24 cellular contexts compared by ENCODE assay signal in genomic region chr10:70360215-70360614, GRCh38. TPM values are rescaled to one million over a fixed set of nuclear protein-coding genes. Genes with fewer than 3 reads are reported as not detected.
A peak's percentile ranks its signal among the peaks of the same experiment; 100 is the strongest.
DNase-seq lines count a peak whose midpoint lies in the region; ATAC-seq, FAIRE-seq and TF ChIP-seq lines count a peak whose summit lies in the region.
"Had no signal": no experiment of that assay in that cellular context is flagged by ENCODE, and none has a peak within 500 bp of the region (broad histone marks: within the 10 kb centered on the region; RNA-seq: fewer than 3 reads in every experiment).

No MANE protein-coding gene starts in this region.

- no peak for TF ChIP-seq RAD21 in K562 (CRISPR knock-in tag; conservative IDR thresholded peaks at IDR 0.05 in 1 of 2, IDR thresholded peaks at IDR 0.05 in 1 of 2)

- H2AFZ ChIP-seq in K562 (ENCODE audit: low read depth, low read length) = no peak overlapping the region

- peaks cover 16% of the 10 kb centered on the region; the same call in 1 of the 2 replicates for H4K20me1 ChIP-seq in K562 (replicated peaks; ENCODE audit: control insufficient read depth, insufficient read depth, low read length)
- H4K20me1 ChIP-seq: BLaER1 treated with 17β-estradiol and CSF1 and Interleukin-3, amounts not matched to agents 10 nM and 100 nM had no signal

- in situ Hi-C loops in K562 (cut with MboI) = loop anchor here (5.0 kb wide), 1 partner anchor 143 kb away; no protein-coding TSS in a partner anchor

- no peak for TF ChIP-seq POLR2A in K562 (conservative IDR thresholded peaks at IDR 0.05)

- H3K27ac ChIP-seq in K562 (ENCODE audit: extremely low read depth, low read depth, low read length) = no peak overlapping the region
- H3K27ac ChIP-seq: 22Rv1; A549; BLaER1 treated with 17β-estradiol and CSF1 and Interleukin-3, amounts not matched to agents 10 nM and 100 nM had no signal

- intact Hi-C loops in Caco-2 (cut with micrococcal nuclease; ENCODE audit: unreplicated experiment) = no loop called here
- intact Hi-C loops in K562 (cut with micrococcal nuclease) = no loop called here

- H3K4me3 ChIP-seq in Caco-2 (ENCODE audit: low read depth, low read length) (no peak overlapping the region), K562 (no peak overlapping the region)
- H3K4me3 ChIP-seq: A549; BLaER1 treated with 17β-estradiol and CSF1 and Interleukin-3, amounts not matched to agents 10 nM and 100 nM; HAP-1 had no signal

- no peak overlapping the region for H3K4me2 ChIP-seq in K562 (ENCODE audit: insufficient read depth, low read length)
- H3K4me2 ChIP-seq: A549; BLaER1 treated with 17β-estradiol and CSF1 and Interleukin-3, amounts not matched to agents 10 nM and 100 nM had no signal

- no peaks in the 10 kb centered on the region for H3K36me3 Mint-ChIP-seq in activated naive CD8-positive, alpha-beta T cell treated with anti-CD3 and anti-CD28 coated beads, Interleukin-2, amount 10 ng/mL, durations not matched to agents 7 days and 5 days
- H3K36me3 Mint-ChIP-seq in activated naive CD8-positive, alpha-beta T cell treated with anti-CD3 and anti-CD28 coated beads for 36 hours = no peaks in the 10 kb centered on the region
- peaks cover 5% of the 10 kb centered on the region for H3K36me3 Mint-ChIP-seq in Caco-2 (ENCODE audit: insufficient read depth, unreplicated experiment)
- H3K36me3 Mint-ChIP-seq in stimulated activated memory B cell treated with anti-CD40 and anti-IgM and Interleukin-4, amounts not matched to agents 10 μg/mL and 1 μg/mL and 100 μg/mL, for 72 hours = no peaks in the 10 kb centered on the region
- no peaks in the 10 kb centered on the region for H3K36me3 Mint-ChIP-seq in activated T-helper 17 cell treated with anti-CD3 and anti-CD28 coated beads, Interleukin-2, amount 50 U/mL, for 72 hours (ENCODE audit: low read depth)

- H3K4me1 ChIP-seq in Caco-2 (peaks cover 27% of the 10 kb centered on the region), K562 (replicated peaks in 1 of 2; ENCODE audit: control insufficient read depth in 2 of 2, insufficient read depth in 2 of 2, low read length in 2 of 2) (peaks cover 5 to 10% of the 10 kb centered on the region in 2 experiments; a peak in 4 of 5 replicates)
- H3K4me1 ChIP-seq: HAP-1 had no signal

- no peak for ATAC-seq in activated naive CD8-positive, alpha-beta T cell treated with anti-CD3 and anti-CD28 coated beads, Interleukin-2, amount 10 ng/mL, durations not matched to agents 7 days and 5 days (ENCODE audit: low read depth)
- no peak for ATAC-seq in K562
- no peak for ATAC-seq in stimulated activated memory B cell treated with anti-CD40 and anti-IgM and Interleukin-4, amounts not matched to agents 10 μg/mL and 1 μg/mL and 100 μg/mL, for 72 hours
- no peak for ATAC-seq in activated T-helper 17 cell treated with anti-CD3 and anti-CD28 coated beads, Interleukin-2, amount 50 U/mL, for 72 hours (replicated peaks)
- ATAC-seq: A549 had no signal

- H3K27me3 ChIP-seq in Caco-2 (replicated peaks; ENCODE audit: control insufficient read depth, insufficient read depth, low read length) (no peaks in the 10 kb centered on the region), K562 (ENCODE audit: control insufficient read depth in 2 of 2, insufficient read depth in 2 of 2, low read length in 2 of 2) (peaks cover 0 to 14% of the 10 kb centered on the region in 2 experiments; a peak in 2 of 5 replicates)
- H3K27me3 ChIP-seq: BE2C had no signal

- no peak overlapping the region for H3K4me3 Mint-ChIP-seq in activated naive CD8-positive, alpha-beta T cell treated with anti-CD3 and anti-CD28 coated beads, Interleukin-2, amount 10 ng/mL, durations not matched to agents 7 days and 5 days
- H3K4me3 Mint-ChIP-seq in activated naive CD8-positive, alpha-beta T cell treated with anti-CD3 and anti-CD28 coated beads for 36 hours = no peak overlapping the region
- no peak overlapping the region for H3K4me3 Mint-ChIP-seq in Caco-2 (ENCODE audit: unreplicated experiment)
- no peak overlapping the region for H3K4me3 Mint-ChIP-seq in stimulated activated memory B cell treated with anti-CD40 and anti-IgM and Interleukin-4, amounts not matched to agents 10 μg/mL and 1 μg/mL and 100 μg/mL, for 72 hours
- H3K4me3 Mint-ChIP-seq in activated T-helper 17 cell treated with anti-CD3 and anti-CD28 coated beads, Interleukin-2, amount 50 U/mL, for 72 hours = no peak overlapping the region
- H3K4me3 Mint-ChIP-seq: CD14-positive monocyte; CD4-positive, alpha-beta T cell; CD8-positive, alpha-beta memory T cell had no signal

- no peak for FAIRE-seq in K562 (lab: Jason Lieb, UNC)
- FAIRE-seq: A549, GM12892, H54 had no signal

- H3K9me3 Mint-ChIP-seq in activated naive CD8-positive, alpha-beta T cell treated with anti-CD3 and anti-CD28 coated beads, Interleukin-2, amount 10 ng/mL, durations not matched to agents 7 days and 5 days = no peaks in the 10 kb centered on the region
- H3K9me3 Mint-ChIP-seq in activated naive CD8-positive, alpha-beta T cell treated with anti-CD3 and anti-CD28 coated beads for 36 hours = no peaks in the 10 kb centered on the region
- H3K9me3 Mint-ChIP-seq in Caco-2 (ENCODE audit: unreplicated experiment) = no peaks in the 10 kb centered on the region
- no peaks in the 10 kb centered on the region for H3K9me3 Mint-ChIP-seq in stimulated activated memory B cell treated with anti-CD40 and anti-IgM and Interleukin-4, amounts not matched to agents 10 μg/mL and 1 μg/mL and 100 μg/mL, for 72 hours
- no peaks in the 10 kb centered on the region for H3K9me3 Mint-ChIP-seq in activated T-helper 17 cell treated with anti-CD3 and anti-CD28 coated beads, Interleukin-2, amount 50 U/mL, for 72 hours
- H3K9me3 Mint-ChIP-seq: CD4-positive, alpha-beta T cell; CD8-positive, alpha-beta memory T cell had no signal

- H3K4me1 Mint-ChIP-seq in activated naive CD8-positive, alpha-beta T cell treated with anti-CD3 and anti-CD28 coated beads, Interleukin-2, amount 10 ng/mL, durations not matched to agents 7 days and 5 days = peaks cover 26% of the 10 kb centered on the region
- H3K4me1 Mint-ChIP-seq in activated naive CD8-positive, alpha-beta T cell treated with anti-CD3 and anti-CD28 coated beads for 36 hours = peaks cover 20% of the 10 kb centered on the region
- peaks cover 39% of the 10 kb centered on the region for H3K4me1 Mint-ChIP-seq in Caco-2 (ENCODE audit: low read depth, unreplicated experiment)
- peaks cover 66% of the 10 kb centered on the region for H3K4me1 Mint-ChIP-seq in stimulated activated memory B cell treated with anti-CD40 and anti-IgM and Interleukin-4, amounts not matched to agents 10 μg/mL and 1 μg/mL and 100 μg/mL, for 72 hours
- peaks cover 23% of the 10 kb centered on the region for H3K4me1 Mint-ChIP-seq in activated T-helper 17 cell treated with anti-CD3 and anti-CD28 coated beads, Interleukin-2, amount 50 U/mL, for 72 hours

- no peak for TF ChIP-seq CTCF in Caco-2 (IDR thresholded peaks at IDR 0.05; ENCODE audit: insufficient read depth in 1 of 2, low read depth in 1 of 2, low read length in 1 of 2, severe bottlenecking in 1 of 2, unreplicated experiment in 1 of 2)
- no peak for TF ChIP-seq CTCF in K562 (IDR thresholded peaks at IDR 0.05 in 2 of 3, conservative IDR thresholded peaks at IDR 0.05 in 1 of 3; ENCODE audit: insufficient read depth in 2 of 3, low read depth in 1 of 3, low read length in 3 of 3)

- CTCF ChIA-PET in Caco-2 (lab: Charles Lee) (interaction anchor here (3.0 to 4.2 kb wide), 2 partner anchors 95 to 139 kb away, joined by 27 to 28 read pairs; no protein-coding TSS in a partner anchor), K562 (lab: Yijun Ruan, JAX; ENCODE audit: low intra/inter-chr PET ratio) (interaction anchor here (0.6 kb wide), 2 partner anchors 28 to 112 kb away, joined by 4 to 5 read pairs; no protein-coding TSS in a partner anchor)

- no peaks in the 10 kb centered on the region for H3K79me2 ChIP-seq in K562 (ENCODE audit: control insufficient read depth, insufficient read depth, low read length)

- no peak overlapping the region for H3K9ac ChIP-seq in K562 (ENCODE audit: insufficient read depth in 1 of 2, low read depth in 2 of 2, low read length in 2 of 2)
- H3K9ac ChIP-seq: BLaER1 treated with 17β-estradiol and CSF1 and Interleukin-3, amounts not matched to agents 10 nM and 100 nM had no signal

- 43% methylated on average over 2 of the region's 2 CpGs for WGBS in K562 (ENCODE audit: insufficient coverage, low coverage, missing lambda C conversion rate)

- BruUV-seq in Caco-2 (replicated peaks; lab: Mats Ljungman, UMichigan) (no TSS peak), K562 (replicated peaks; lab: Mats Ljungman, UMichigan) (no TSS peak)

- peak overlapping the region; percentile 48 for H3K27ac Mint-ChIP-seq in activated naive CD8-positive, alpha-beta T cell treated with anti-CD3 and anti-CD28 coated beads, Interleukin-2, amount 10 ng/mL, durations not matched to agents 7 days and 5 days
- H3K27ac Mint-ChIP-seq in activated naive CD8-positive, alpha-beta T cell treated with anti-CD3 and anti-CD28 coated beads for 36 hours = no peak overlapping the region
- peak overlapping the region; percentile 34 for H3K27ac Mint-ChIP-seq in Caco-2 (ENCODE audit: unreplicated experiment)
- peak overlapping the region; percentile 53 for H3K27ac Mint-ChIP-seq in stimulated activated memory B cell treated with anti-CD40 and anti-IgM and Interleukin-4, amounts not matched to agents 10 μg/mL and 1 μg/mL and 100 μg/mL, for 72 hours
- H3K27ac Mint-ChIP-seq in activated T-helper 17 cell treated with anti-CD3 and anti-CD28 coated beads, Interleukin-2, amount 50 U/mL, for 72 hours = no peak overlapping the region
- H3K27ac Mint-ChIP-seq: CD4-positive, alpha-beta T cell; CD8-positive, alpha-beta memory T cell had no signal

- H3K9me1 ChIP-seq in K562 (ENCODE audit: control insufficient read depth, insufficient read depth, low read length) = no peaks in the 10 kb centered on the region

- no peak for DNase-seq in activated naive CD8-positive, alpha-beta T cell treated with anti-CD3 and anti-CD28 coated beads, Interleukin-2, amount 10 ng/mL, durations not matched to agents 7 days and 5 days
- no peak for DNase-seq in activated naive CD8-positive, alpha-beta T cell treated with anti-CD3 and anti-CD28 coated beads for 36 hours
- no peak for DNase-seq in Caco-2
- no peak for DNase-seq in K562 (ENCODE audit: extremely low read depth in 1 of 4, low spot score in 3 of 4)
- no peak for DNase-seq in SKM-1 (lab: John Stamatoyannopoulos, UW; ENCODE audit: unreplicated experiment)
- DNase-seq: ACHN; AML-193; BE2C; Calu3; CD4-positive, alpha-beta T cell; CD8-positive, alpha-beta memory T cell; DMS53; DMS79 treated with DMSO at 0.1 percent for 48 hours; GF-D8; GOT3 had no signal

- H3K9me3 ChIP-seq in Caco-2 (no peaks in the 10 kb centered on the region), K562 (replicated peaks; ENCODE audit: control insufficient read depth, insufficient read depth, low read depth, low read length) (peaks cover 2% of the 10 kb centered on the region; the same call in 1 of the 2 replicates)
- H3K9me3 ChIP-seq: A549; BE2C; BLaER1 treated with 17β-estradiol and CSF1 and Interleukin-3, amounts not matched to agents 10 nM and 100 nM; HAP-1 had no signal

- no peaks in the 10 kb centered on the region for H3K27me3 Mint-ChIP-seq in activated naive CD8-positive, alpha-beta T cell treated with anti-CD3 and anti-CD28 coated beads, Interleukin-2, amount 10 ng/mL, durations not matched to agents 7 days and 5 days
- no peaks in the 10 kb centered on the region for H3K27me3 Mint-ChIP-seq in activated naive CD8-positive, alpha-beta T cell treated with anti-CD3 and anti-CD28 coated beads for 36 hours
- no peaks in the 10 kb centered on the region for H3K27me3 Mint-ChIP-seq in Caco-2 (ENCODE audit: insufficient read depth, unreplicated experiment)
- peaks cover 26% of the 10 kb centered on the region for H3K27me3 Mint-ChIP-seq in stimulated activated memory B cell treated with anti-CD40 and anti-IgM and Interleukin-4, amounts not matched to agents 10 μg/mL and 1 μg/mL and 100 μg/mL, for 72 hours
- H3K27me3 Mint-ChIP-seq in activated T-helper 17 cell treated with anti-CD3 and anti-CD28 coated beads, Interleukin-2, amount 50 U/mL, for 72 hours = peaks cover 3% of the 10 kb centered on the region
- H3K27me3 Mint-ChIP-seq: CD4-positive, alpha-beta T cell had no signal

- POLR2A ChIA-PET in activated naive CD8-positive, alpha-beta T cell treated with anti-CD3 and anti-CD28 coated beads, Interleukin-2, amount 10 ng/mL, durations not matched to agents 7 days and 5 days (lab: Charles Lee) = interaction anchor here (0.7 kb wide), 1 partner anchor 138 kb away, joined by 4 read pairs; no protein-coding TSS in a partner anchor
- POLR2A ChIA-PET in Caco-2 (lab: Charles Lee) (no interaction called here), K562 (lab: Yijun Ruan, JAX) (interaction anchor here (1.1 kb wide), 1 partner anchor 39 kb away, joined by 3 read pairs; no protein-coding TSS in a partner anchor)

- TF ChIP-seq EP300 in K562 (IDR thresholded peaks at IDR 0.05; ENCODE audit: low read length) = no peak

- H3K36me3 ChIP-seq in Caco-2 (ENCODE audit: control insufficient read depth, insufficient read depth, low read length) = no peaks in the 10 kb centered on the region
- no peaks in the 10 kb centered on the region for H3K36me3 ChIP-seq in K562 (ENCODE audit: control insufficient read depth, insufficient read depth, low read length)
- H3K36me3 ChIP-seq: BE2C; BLaER1 treated with 17β-estradiol and CSF1 and Interleukin-3, amounts not matched to agents 10 nM and 100 nM; HAP-1 had no signal

RNA-seq across cellular contexts. Expression of gene LRRC20, which starts 22.2 kb away (rescaled TPM):
- 10 to 100 TPM; 13.0 to 13.3 TPM for total RNA-seq in activated naive CD8-positive, alpha-beta T cell treated with anti-CD3 and anti-CD28 coated beads, Interleukin-2, amount 10 ng/mL, durations not matched to agents 7 days and 5 days
- 10 to 100 TPM; 14.0 to 16.0 TPM for total RNA-seq in activated naive CD8-positive, alpha-beta T cell treated with anti-CD3 and anti-CD28 coated beads for 36 hours
- 27.1 and 28.1 TPM in 2 replicates for total RNA-seq in Caco-2 (2022)
- total RNA-seq in K562 (2011; cell fraction: chromatin; rRNA removed; ENCODE audit: low replicate concordance) = 4.7 and 10.3 TPM in 2 replicates
- total RNA-seq in K562 (2011; cell fraction: nucleolus; rRNA removed) = 9.0 and 9.3 TPM in 2 replicates
- 6.5 and 7.2 TPM in 2 replicates for total RNA-seq in K562 (2011; cell fraction: nucleoplasm; rRNA removed)
- 9.8 and 14.3 TPM in 2 replicates for total RNA-seq in K562 (2014; rRNA removed)
- total RNA-seq in K562 (2014; rRNA removed; fragmentation: Illumina TruSeq; extraction: Trizol) = 3.9 and 4.4 TPM in 2 replicates
- 8.6 and 10.1 TPM in 2 replicates for total RNA-seq in K562 (2015; rRNA removed; fragmentation: Illumina TruSeq; extraction: Trizol)
- total RNA-seq in K562 (2021) = 12.4 and 13.1 TPM in 2 replicates
- polyA plus RNA-seq in K562 (2011; rRNA removed) = 15.8 and 16.9 TPM in 2 replicates
- 28.2 and 31.1 TPM in 2 replicates for polyA plus RNA-seq in K562 (2011; cell fraction: cytosol; rRNA removed)
- polyA plus RNA-seq in K562 (2011; cell fraction: nucleus; rRNA removed) = 16.1 and 16.9 TPM in 2 replicates
- 11.8 and 17.5 TPM in 2 replicates for polyA plus RNA-seq in K562 (2012)
- polyA plus RNA-seq in K562 (2014; fragmentation: Illumina TruSeq; extraction: Trizol) = 14.2 and 16.7 TPM in 2 replicates
- polyA plus RNA-seq in K562 (2014; fragmentation: Nextera tagmentation; extraction: Ambion mirVana) = 1 to 10 TPM; 2.3 to 3.0 TPM
- polyA plus RNA-seq in K562 (2014; rRNA removed) = 11.0 and 11.4 TPM in 2 replicates
- polyA minus RNA-seq in K562 (2011; rRNA and poly(A)+ RNA removed) = 7.1 and 11.6 TPM in 2 replicates
- polyA minus RNA-seq in K562 (2011; cell fraction: cytosol; rRNA and poly(A)+ RNA removed) = 4.1 and 5.0 TPM in 2 replicates
- polyA minus RNA-seq in K562 (2011; cell fraction: nucleus; rRNA and poly(A)+ RNA removed) = 4.6 and 6.2 TPM in 2 replicates
- total RNA-seq in activated T-helper 17 cell treated with anti-CD3 and anti-CD28 coated beads, Interleukin-2, amount 50 U/mL, for 72 hours = 10 to 100 TPM in 1 of 2 donors, 1 to 10 TPM in 1; 4.9 to 10.7 TPM

RNA-seq across cellular contexts. Expression of gene EIF4EBP2, which starts 43.7 kb away (rescaled TPM):
- 10 to 100 TPM; 49.3 to 54.2 TPM for total RNA-seq in activated naive CD8-positive, alpha-beta T cell treated with anti-CD3 and anti-CD28 coated beads, Interleukin-2, amount 10 ng/mL, durations not matched to agents 7 days and 5 days
- total RNA-seq in activated naive CD8-positive, alpha-beta T cell treated with anti-CD3 and anti-CD28 coated beads for 36 hours = 10 to 100 TPM; 31.0 to 31.4 TPM
- total RNA-seq in Caco-2 (2022) (166 and 168 TPM in 2 replicates), K562 (2014; rRNA removed) (18.3 and 24.5 TPM in 2 replicates), K562 (2014; rRNA removed; fragmentation: Illumina TruSeq; extraction: Trizol) (46.5 and 54.1 TPM in 2 replicates), K562 (2015; rRNA removed; fragmentation: Illumina TruSeq; extraction: Trizol) (38.1 and 39.4 TPM in 2 replicates), K562 (2021) (54.1 and 61.8 TPM in 2 replicates)
- total RNA-seq in K562 (2011; cell fraction: chromatin; rRNA removed; ENCODE audit: low replicate concordance) = 14.7 and 24.0 TPM in 2 replicates
- 12.2 and 12.6 TPM in 2 replicates for total RNA-seq in K562 (2011; cell fraction: nucleolus; rRNA removed)
- 24.9 and 39.0 TPM in 2 replicates for total RNA-seq in K562 (2011; cell fraction: nucleoplasm; rRNA removed)
- polyA plus RNA-seq in K562 (2011; rRNA removed) (34.9 and 38.3 TPM in 2 replicates), K562 (2014; fragmentation: Illumina TruSeq; extraction: Trizol) (57.4 and 67.5 TPM in 2 replicates), K562 (2014; fragmentation: Nextera tagmentation; extraction: Ambion mirVana) (10 to 100 TPM; 16.1 to 25.5 TPM), K562 (2014; rRNA removed) (27.5 and 31.3 TPM in 2 replicates)
- 16.6 and 34.9 TPM in 2 replicates for polyA plus RNA-seq in K562 (2011; cell fraction: cytosol; rRNA removed)
- 12.7 and 16.0 TPM in 2 replicates for polyA plus RNA-seq in K562 (2011; cell fraction: nucleus; rRNA removed)
- polyA plus RNA-seq in K562 (2012) = 46.6 and 46.7 TPM in 2 replicates
- 58.4 and 64.6 TPM in 2 replicates for polyA minus RNA-seq in K562 (2011; rRNA and poly(A)+ RNA removed)
- 32.8 and 50.2 TPM in 2 replicates for polyA minus RNA-seq in K562 (2011; cell fraction: cytosol; rRNA and poly(A)+ RNA removed)
- polyA minus RNA-seq in K562 (2011; cell fraction: nucleus; rRNA and poly(A)+ RNA removed) = 5.9 and 11.8 TPM in 2 replicates
- 10 to 100 TPM; 16.1 to 29.0 TPM for total RNA-seq in activated T-helper 17 cell treated with anti-CD3 and anti-CD28 coated beads, Interleukin-2, amount 50 U/mL, for 72 hours

Comparison
In these comparisons a context has a peak if more than half of its experiments do, and no peak if none do; other contexts are left out.
1. H3K27ac Mint-ChIP-seq: peak in activated naive CD8-positive, alpha-beta T cell treated with anti-CD3 and anti-CD28 coated beads, Interleukin-2, amount 10 ng/mL, durations not matched to agents 7 days and 5 days (single experiment), Caco-2 (single experiment) and stimulated activated memory B cell treated with anti-CD40 and anti-IgM and Interleukin-4, amounts not matched to agents 10 μg/mL and 1 μg/mL and 100 μg/mL, for 72 hours (single experiment); none in activated naive CD8-positive, alpha-beta T cell treated with anti-CD3 and anti-CD28 coated beads for 36 hours (single experiment) and activated T-helper 17 cell treated with anti-CD3 and anti-CD28 coated beads, Interleukin-2, amount 50 U/mL, for 72 hours (single experiment).